7 cellular contexts compared by ENCODE assay signal in the genomic region with DNA sequence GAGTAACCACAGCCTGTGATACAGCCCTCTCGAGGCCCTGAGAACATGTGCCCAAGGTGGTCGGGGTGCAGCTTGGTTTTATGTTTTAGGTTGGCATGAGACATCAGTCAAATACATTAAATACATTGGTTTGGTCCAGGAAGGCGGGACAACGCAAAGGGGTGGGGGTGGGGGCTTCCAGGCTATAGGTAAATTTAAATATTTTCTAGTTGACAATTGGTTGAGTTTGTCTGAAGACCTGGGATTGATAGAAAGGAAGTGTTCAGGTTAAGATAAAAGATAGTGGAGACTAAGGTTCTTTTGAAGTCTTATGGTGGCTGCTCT. TPM values are rescaled to one million over a fixed set of nuclear protein-coding genes. Genes with fewer than 3 reads are reported as not detected.
DNase-seq lines count a peak whose midpoint lies in the region; ATAC-seq and TF ChIP-seq lines count a peak whose summit lies in the region.

No MANE protein-coding gene starts in this region.

- POLR2A ChIA-PET in activated CD8-positive, alpha-beta T cell treated with anti-CD3 and anti-CD28 coated beads for 36 hours (lab: Charles Lee), result interaction anchor here (0.9 to 2.0 kb wide), 13 partner anchors 10 to 718 kb away, joined by 3 to 9 read pairs (median 5); no protein-coding TSS in a partner anchor

- peak overlapping the region; percentile 99 for H3K4me3 Mint-ChIP-seq in activated CD8-positive, alpha-beta T cell treated with anti-CD3 and anti-CD28 coated beads for 36 hours
- peak overlapping the region; percentile 91 for H3K4me3 Mint-ChIP-seq in glutamatergic neuron (ENCODE audit: unreplicated experiment)
- peak overlapping the region; percentile 93 for H3K4me3 Mint-ChIP-seq in stimulated activated effector memory CD8-positive, alpha-beta T cell treated with anti-CD3 and anti-CD28 coated beads, Interleukin-12 subunit alpha, Interleukin-12 subunit beta, amount 100 ng/mL, for 72 hours

- no peak for TF ChIP-seq CTCF in HL-60 (IDR thresholded peaks at IDR 0.05; ENCODE audit: insufficient read depth, low read length)
- no peak for TF ChIP-seq CTCF in activated CD8-positive, alpha-beta T cell treated with anti-CD3 and anti-CD28 coated beads for 36 hours (IDR thresholded peaks at IDR 0.05)
- no peak for TF ChIP-seq CTCF in glutamatergic neuron (IDR thresholded peaks at IDR 0.05; ENCODE audit: partially characterized antibody, unreplicated experiment)

- intact Hi-C loops in activated CD8-positive, alpha-beta T cell treated with anti-CD3 and anti-CD28 coated beads for 36 hours (cut with micrococcal nuclease), result no loop called here

- peak overlapping the region; percentile 94 for H3K27ac ChIP-seq in HL-60 (replicated peaks)

- H3K36me3 Mint-ChIP-seq in activated CD8-positive, alpha-beta T cell treated with anti-CD3 and anti-CD28 coated beads for 36 hours (ENCODE audit: low read depth), result peaks cover 46% of the 10 kb centered on the region
- no peaks in the 10 kb centered on the region for H3K36me3 Mint-ChIP-seq in glutamatergic neuron (ENCODE audit: unreplicated experiment)
- peaks cover 69% of the 10 kb centered on the region for H3K36me3 Mint-ChIP-seq in stimulated activated effector memory CD8-positive, alpha-beta T cell treated with anti-CD3 and anti-CD28 coated beads, Interleukin-12 subunit alpha, Interleukin-12 subunit beta, amount 100 ng/mL, for 72 hours

- CTCF ChIA-PET in activated CD8-positive, alpha-beta T cell treated with anti-CD3 and anti-CD28 coated beads for 36 hours (lab: Charles Lee), result interaction anchor here (3.8 to 4.5 kb wide), 2 partner anchors 18 to 33 kb away, joined by 14 to 17 read pairs; no protein-coding TSS in a partner anchor

- peak overlapping the region; percentile 94 for H3K27ac Mint-ChIP-seq in activated CD8-positive, alpha-beta T cell treated with anti-CD3 and anti-CD28 coated beads for 36 hours
- peak overlapping the region; percentile 95 for H3K27ac Mint-ChIP-seq in glutamatergic neuron (ENCODE audit: unreplicated experiment)
- peak overlapping the region; percentile 99 for H3K27ac Mint-ChIP-seq in stimulated activated effector memory CD8-positive, alpha-beta T cell treated with anti-CD3 and anti-CD28 coated beads, Interleukin-12 subunit alpha, Interleukin-12 subunit beta, amount 100 ng/mL, for 72 hours

- no peak for DNase-seq in HL-60 (ENCODE audit: low read depth in 1 of 2, low spot score in 1 of 2)
- DNase-seq in activated CD8-positive, alpha-beta T cell treated with anti-CD3 and anti-CD28 coated beads for 36 hours, result peak; percentile 43
- DNase-seq in glutamatergic neuron, result no peak
- DNase-seq in stimulated activated effector memory CD8-positive, alpha-beta T cell treated with anti-CD3 and anti-CD28 coated beads, Interleukin-12 subunit alpha, Interleukin-12 subunit beta, amount 100 ng/mL, for 72 hours (ENCODE audit: low spot score in 2 of 2), result no peak
- DNase-seq in Ammon's horn (ENCODE audit: low spot score), result no peak
- DNase-seq in HT-29 (ENCODE audit: low spot score), result no peak

- H3K27me3 Mint-ChIP-seq in activated CD8-positive, alpha-beta T cell treated with anti-CD3 and anti-CD28 coated beads for 36 hours, result no peaks in the 10 kb centered on the region
- H3K27me3 Mint-ChIP-seq in glutamatergic neuron (ENCODE audit: unreplicated experiment), result peaks cover 4% of the 10 kb centered on the region

- no peak for ATAC-seq in activated CD8-positive, alpha-beta T cell treated with anti-CD3 and anti-CD28 coated beads for 36 hours
- no peak for ATAC-seq in stimulated activated effector memory CD8-positive, alpha-beta T cell treated with anti-CD3 and anti-CD28 coated beads, Interleukin-12 subunit alpha, Interleukin-12 subunit beta, amount 100 ng/mL, for 72 hours
- ATAC-seq in GM21825 (IDR thresholded peaks at IDR 0.05; ENCODE audit: unreplicated experiment), result no peak

- H3K4me3 ChIP-seq in HL-60 (replicated peaks; ENCODE audit: insufficient read depth, low read length), result peak overlapping the region; percentile 73

- H3K27me3 ChIP-seq in HL-60 (ENCODE audit: insufficient read depth, poor library complexity, severe bottlenecking), result no peaks in the 10 kb centered on the region

- peaks cover 49% of the 10 kb centered on the region for H3K4me1 Mint-ChIP-seq in activated CD8-positive, alpha-beta T cell treated with anti-CD3 and anti-CD28 coated beads for 36 hours (ENCODE audit: low read depth)
- H3K4me1 Mint-ChIP-seq in glutamatergic neuron (ENCODE audit: low read depth, unreplicated experiment), result peaks cover 18% of the 10 kb centered on the region
- H3K4me1 Mint-ChIP-seq in stimulated activated effector memory CD8-positive, alpha-beta T cell treated with anti-CD3 and anti-CD28 coated beads, Interleukin-12 subunit alpha, Interleukin-12 subunit beta, amount 100 ng/mL, for 72 hours, result peaks cover 46% of the 10 kb centered on the region

- H3K9me3 Mint-ChIP-seq in activated CD8-positive, alpha-beta T cell treated with anti-CD3 and anti-CD28 coated beads for 36 hours, result no peaks in the 10 kb centered on the region
- H3K9me3 Mint-ChIP-seq in glutamatergic neuron (ENCODE audit: unreplicated experiment), result peaks cover 9% of the 10 kb centered on the region
- no peaks in the 10 kb centered on the region for H3K9me3 Mint-ChIP-seq in stimulated activated effector memory CD8-positive, alpha-beta T cell treated with anti-CD3 and anti-CD28 coated beads, Interleukin-12 subunit alpha, Interleukin-12 subunit beta, amount 100 ng/mL, for 72 hours

RNA-seq across cellular contexts. Expression of gene ZKSCAN2, which starts 1.2 kb away (rescaled TPM):
- 1 to 10 TPM; 3.7 to 4.0 TPM for total RNA-seq in activated CD8-positive, alpha-beta T cell treated with anti-CD3 and anti-CD28 coated beads for 36 hours
- total RNA-seq in glutamatergic neuron (ENCODE audit: unreplicated experiment), result 16.6 TPM
- 0.99 and 1.3 TPM in 2 replicates for total RNA-seq in HT-29 (2014; rRNA removed; shearing (Covaris generic))

RNA-seq across cellular contexts. Expression of gene AQP8, which starts 42.1 kb away (rescaled TPM):
- total RNA-seq in activated CD8-positive, alpha-beta T cell treated with anti-CD3 and anti-CD28 coated beads for 36 hours, result not detected
- not detected for total RNA-seq in glutamatergic neuron (ENCODE audit: unreplicated experiment)
- not detected in 2 replicates for total RNA-seq in HT-29 (2014; rRNA removed; shearing (Covaris generic))
